ENCODE assay signal across 26 cellular contexts in genomic region chr4:25882226-25882625, GRCh38.
"Had no signal": no experiment of that assay in that cellular context is flagged by ENCODE, and none has a peak within 500 bp of the region (broad histone marks: within the 10 kb centered on the region; RNA-seq: fewer than 3 reads in every experiment).

No MANE protein-coding gene starts in this region.

- H3K4me2 ChIP-seq: smooth muscle cell had no signal

- H3K9me3 ChIP-seq: gastroesophageal sphincter, sigmoid colon, testis had no signal

- DNase-seq: activated CD4-positive, alpha-beta T cell treated with anti-CD3 and anti-CD28 coated beads for 1 hour; activated CD4-positive, alpha-beta T cell treated with anti-CD3 and anti-CD28 coated beads, Interleukin-2, amount 50 U/mL, for 48 hours; activated CD8-positive, alpha-beta memory T cell treated with anti-CD3 and anti-CD28 coated beads, Interleukin-2, amount 50 U/mL, for 48 hours; activated naive CD4-positive, alpha-beta T cell treated with Interleukin-2 at 50 U/mL for 16 hours; activated naive CD8-positive, alpha-beta T cell treated with anti-CD3 and anti-CD28 coated beads, Interleukin-2, amount 10 ng/mL, durations not matched to agents 7 days and 5 days; activated T-cell treated with anti-CD3 and anti-CD28 coated beads, Interleukin-2, amount 50 U/mL, for 4 hours; amniotic stem cell; cerebellar nuclear complex; cortex of kidney; head of caudate nucleus; islet precursor cell; left cardiac atrium; nucleus accumbens; retina; sigmoid colon; stimulated activated CD4-positive, alpha-beta T cell treated with anti-CD3 and anti-CD28 coated beads, Interleukin-15, amount 100 ng/mL, for 24 hours; stimulated activated naive CD4-positive, alpha-beta T cell; T-cell; testis; trophoblast cell had no signal

- H3K36me3 ChIP-seq: gastroesophageal sphincter, sigmoid colon had no signal

- H3K27ac ChIP-seq: epithelial cell of prostate, gastroesophageal sphincter, sigmoid colon, testis had no signal

- H3K4me3 ChIP-seq: gastroesophageal sphincter, sigmoid colon, smooth muscle cell, testis had no signal

- H3K27ac Mint-ChIP-seq: activated naive CD8-positive, alpha-beta T cell treated with anti-CD3 and anti-CD28 coated beads, Interleukin-2, amount 10 ng/mL, durations not matched to agents 7 days and 5 days; activated T-helper 2 cell treated with anti-CD3 and anti-CD28 coated beads, Interferon-gamma antibody, Interleukin-2, Interleukin-4, amounts not matched to agents 10 μg/mL and 5 μg/mL and 100 μg/mL, durations not matched to agents 14 hours and 24 hours and 36 hours; natural killer cell treated with Interleukin-12 subunit alpha and Interleukin-12 subunit beta and Interleukin-15 and Interleukin-18, amount 100 ng/mL, for 72 hours; T-cell; T-helper 2 cell treated with Interferon-gamma antibody and Interleukin-4, amounts not matched to agents 5 μg/mL and 100 μg/mL, for 36 hours had no signal

- H3K4me1 ChIP-seq: testis had no signal

- H3K9me3 Mint-ChIP-seq: activated naive CD8-positive, alpha-beta T cell treated with anti-CD3 and anti-CD28 coated beads, Interleukin-2, amount 10 ng/mL, durations not matched to agents 7 days and 5 days; activated T-cell treated with anti-CD3 and anti-CD28 coated beads, Interleukin-2, amount 50 U/mL, for 4 hours; activated T-helper 2 cell treated with anti-CD3 and anti-CD28 coated beads, Interferon-gamma antibody, Interleukin-2, Interleukin-4, amounts not matched to agents 10 μg/mL and 5 μg/mL and 100 μg/mL, durations not matched to agents 14 hours and 24 hours and 36 hours; natural killer cell treated with Interleukin-12 subunit alpha and Interleukin-12 subunit beta and Interleukin-15 and Interleukin-18, amount 100 ng/mL, for 72 hours; T-helper 2 cell treated with Interferon-gamma antibody and Interleukin-4, amounts not matched to agents 5 μg/mL and 100 μg/mL, for 36 hours had no signal

- H3K27me3 ChIP-seq: sigmoid colon, testis had no signal

- H3K4me3 Mint-ChIP-seq: activated naive CD8-positive, alpha-beta T cell treated with anti-CD3 and anti-CD28 coated beads, Interleukin-2, amount 10 ng/mL, durations not matched to agents 7 days and 5 days; activated T-cell treated with anti-CD3 and anti-CD28 coated beads, Interleukin-2, amount 50 U/mL, for 4 hours; natural killer cell treated with Interleukin-12 subunit alpha and Interleukin-12 subunit beta and Interleukin-15 and Interleukin-18, amount 100 ng/mL, for 72 hours; T-cell; T-helper 2 cell treated with Interferon-gamma antibody and Interleukin-4, amounts not matched to agents 5 μg/mL and 100 μg/mL, for 36 hours had no signal
